In the genomic region with DNA sequence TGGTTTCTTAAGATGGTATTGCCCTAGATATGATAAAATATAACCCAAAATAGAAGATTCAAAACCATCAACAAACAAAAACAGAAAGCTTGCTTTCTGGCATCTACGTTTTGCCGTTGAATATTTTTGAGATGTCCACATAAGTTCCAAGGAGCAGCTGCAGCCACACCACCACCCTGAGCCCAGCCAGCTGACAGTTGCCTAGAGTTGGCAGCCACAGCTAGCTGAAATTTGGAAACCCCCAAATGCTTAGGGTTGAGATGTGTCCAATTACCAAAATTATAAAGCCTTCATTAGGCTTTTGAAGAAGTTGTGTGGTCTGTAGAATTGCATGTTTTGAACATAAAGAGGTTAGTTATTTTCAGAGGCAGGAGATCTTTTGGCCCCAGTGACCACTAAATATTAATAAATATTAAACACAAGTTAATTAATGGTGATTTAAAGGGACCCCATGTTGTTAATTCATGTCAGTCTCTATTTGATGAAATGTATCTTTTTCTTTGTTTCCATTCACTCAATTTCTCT, we compare ENCODE assay signal across 29 cellular contexts.
DNase-seq lines count a peak whose midpoint lies in the region; ATAC-seq, FAIRE-seq and TF ChIP-seq lines count a peak whose summit lies in the region.
"Had no signal": no experiment of that assay in that cellular context is flagged by ENCODE, and none has a peak within 500 bp of the region (broad histone marks: within the 10 kb centered on the region; RNA-seq: fewer than 3 reads in every experiment).

No MANE protein-coding gene starts in this region.

- H4K5ac ChIP-seq in H1 (ENCODE audit: insufficient read length, low read depth, low read length), result no peak overlapping the region

- no peaks in the 10 kb centered on the region for H3K9me3 ChIP-seq in H1 (ENCODE audit: insufficient read depth in 2 of 2, low read depth in 1 of 2, low read length in 1 of 2)
- H3K9me3 ChIP-seq in trophoblast cell (ENCODE audit: insufficient read depth, low read depth, low read length), result no peaks in the 10 kb centered on the region
- H3K9me3 ChIP-seq: colonic mucosa, left lung, MG63 had no signal

- H3K27ac ChIP-seq in H1 (ENCODE audit: low read depth, low read length) (no peak overlapping the region), trophoblast cell (ENCODE audit: low read depth, low read length) (no peak overlapping the region)
- H3K27ac ChIP-seq: SK-N-MC had no signal

- H4K20me1 ChIP-seq in H1 (replicated peaks in 1 of 2; ENCODE audit: control insufficient read depth in 1 of 2, insufficient read depth in 2 of 2, low read length in 2 of 2), result no peaks in the 10 kb centered on the region

- H3K23ac ChIP-seq in H1 (ENCODE audit: insufficient read length), result no peak overlapping the region
- no peak overlapping the region for H3K23ac ChIP-seq in trophoblast cell (ENCODE audit: low read length)

- H2AFZ ChIP-seq in H1 (ENCODE audit: low read length) (no peak overlapping the region), trophoblast cell (ENCODE audit: insufficient read depth, low read length, poor library complexity) (no peak overlapping the region)

- POLR2A ChIA-PET in H1 (lab: Charles Lee; ENCODE audit: partially characterized antibody), result no interaction called here

- H2AK5ac ChIP-seq in H1 (ENCODE audit: low read depth, low read length) (no peak overlapping the region), trophoblast cell (ENCODE audit: low read length) (no peak overlapping the region)

- H3K79me1 ChIP-seq in H1 (ENCODE audit: low read depth, low read length), result no peaks in the 10 kb centered on the region
- H3K79me1 ChIP-seq in trophoblast cell (ENCODE audit: low read length), result no peaks in the 10 kb centered on the region

- H4K91ac ChIP-seq in H1 (replicated peaks; ENCODE audit: insufficient read length, low read length), result no peak overlapping the region
- H4K91ac ChIP-seq in trophoblast cell (ENCODE audit: low read depth, low read length), result no peak overlapping the region

- H3K4me3 ChIP-seq in H1 (ENCODE audit: extremely low read depth in 1 of 4, insufficient read depth in 2 of 4, low read depth in 3 of 4, low read length in 4 of 4) (no peak overlapping the region), trophoblast cell (ENCODE audit: low read depth, low read length) (no peak overlapping the region)
- H3K4me3 ChIP-seq: colonic mucosa, K562, SK-N-MC had no signal

- no peak overlapping the region for H2BK15ac ChIP-seq in H1 (ENCODE audit: low read length)

- H3K9ac ChIP-seq in H1 (replicated peaks in 1 of 4; ENCODE audit: extremely low read depth in 1 of 4, low read depth in 3 of 4, low read length in 3 of 4) (no peak overlapping the region), trophoblast cell (ENCODE audit: low read length) (no peak overlapping the region)

- no peak for TF ChIP-seq CTCF in H1 (IDR thresholded peaks at IDR 0.05; ENCODE audit: control extremely low read depth in 1 of 3, insufficient read depth in 1 of 3, low read depth in 1 of 3, low read length in 3 of 3)

- no peak for TF ChIP-seq POLR2A in H1 (IDR thresholded peaks at IDR 0.05; ENCODE audit: control extremely low read depth in 1 of 2, low read depth in 2 of 2, low read length in 2 of 2)

- H3K14ac ChIP-seq in H1 (ENCODE audit: insufficient read length) (no peak overlapping the region), trophoblast cell (ENCODE audit: low read length) (no peak overlapping the region)

- ATAC-seq in left ventricle myocardium superior, result peak; percentile 14
- ATAC-seq in Right ventricle myocardium inferior, result no peak
- ATAC-seq in HG03520 (IDR thresholded peaks at IDR 0.05; ENCODE audit: unreplicated experiment), result no peak
- ATAC-seq: K562; naive thymus-derived CD8-positive, alpha-beta T cell had no signal

- H3K18ac ChIP-seq in H1 (ENCODE audit: extremely low read depth, low read length), result no peak overlapping the region
- no peak overlapping the region for H3K18ac ChIP-seq in trophoblast cell (ENCODE audit: low read length)

- intact Hi-C loops in left ventricle myocardium superior (cut with micrococcal nuclease), result loop anchor here (5.0 kb wide), 1 partner anchor 95 kb away; no protein-coding TSS in a partner anchor
- intact Hi-C loops in Right ventricle myocardium inferior (cut with DNase I), result loop anchor here (2.0 to 5.0 kb wide), 4 partner anchors 50 to 195 kb away; no protein-coding TSS in a partner anchor

- H2BK12ac ChIP-seq in H1 (ENCODE audit: low read depth, low read length) (no peak overlapping the region), trophoblast cell (ENCODE audit: low read length) (peak overlapping the region; percentile 31)

- H2BK120ac ChIP-seq in H1 (replicated peaks; ENCODE audit: low read depth, low read length) (peak overlapping the region; percentile 68), trophoblast cell (ENCODE audit: insufficient read depth, low read length, poor library complexity) (no peak overlapping the region)

- H2BK20ac ChIP-seq in H1 (ENCODE audit: low read length), result no peak overlapping the region

- H3K79me2 ChIP-seq in H1 (ENCODE audit: control insufficient read depth in 1 of 2, insufficient read depth in 2 of 2, low read length in 2 of 2) (no peaks in the 10 kb centered on the region), trophoblast cell (ENCODE audit: control insufficient read depth, insufficient read depth, low read length, poor library complexity) (no peaks in the 10 kb centered on the region)

- CTCF ChIA-PET in H1 (lab: Charles Lee; ENCODE audit: partially characterized antibody), result interaction anchor here (0.6 to 2.3 kb wide), 2 partner anchors 218 to 268 kb away, joined by 3 to 7 read pairs; no protein-coding TSS in a partner anchor

- H3K36me3 ChIP-seq in H1 (ENCODE audit: control insufficient read depth in 2 of 4, insufficient read depth in 4 of 4, low read length in 3 of 4), result no peaks in the 10 kb centered on the region
- no peaks in the 10 kb centered on the region for H3K36me3 ChIP-seq in trophoblast cell (ENCODE audit: control insufficient read depth in 1 of 2, insufficient read depth in 2 of 2, low read length in 2 of 2)
- H3K36me3 ChIP-seq: colonic mucosa, left lung, MG63 had no signal

- peak overlapping the region in 1 of 2 experiments; percentile 95; a peak in 1 of 4 replicates for H3K4me2 ChIP-seq in H1 (ENCODE audit: insufficient read depth in 1 of 2, low read depth in 2 of 2, low read length in 2 of 2)
- H3K4me2 ChIP-seq in trophoblast cell (ENCODE audit: low read length), result no peak overlapping the region

- TF ChIP-seq EP300 in H1 (IDR thresholded peaks at IDR 0.05; ENCODE audit: borderline replicate concordance in 1 of 2, low read depth in 2 of 2, low read length in 2 of 2), result no peak

- H3K4ac ChIP-seq in H1 (replicated peaks; ENCODE audit: insufficient read length, low read depth, low read length), result no peak overlapping the region
- H3K4ac ChIP-seq in trophoblast cell (ENCODE audit: low read depth, low read length), result no peak overlapping the region

- H3K27me3 ChIP-seq in H1 (replicated peaks in 1 of 4; ENCODE audit: control insufficient read depth in 3 of 4, extremely low read depth in 1 of 4, insufficient read depth in 3 of 4, low read length in 3 of 4), result no peaks in the 10 kb centered on the region
- no peaks in the 10 kb centered on the region for H3K27me3 ChIP-seq in trophoblast cell (ENCODE audit: insufficient read depth, low read length)
- H3K27me3 ChIP-seq: colonic mucosa, left lung, MG63 had no signal

- no peak for DNase-seq in left ventricle myocardium superior
- no peak for DNase-seq in Right ventricle myocardium inferior (ENCODE audit: missing footprints)
- no peak for DNase-seq in H1 (ENCODE audit: low read depth in 1 of 2, low spot score in 2 of 2)
- DNase-seq in trophoblast cell, result no peak
- no peak for DNase-seq in C1 segment of cervical spinal cord (lab: John Stamatoyannopoulos, UW)
- DNase-seq in activated CD4-positive, alpha-beta T cell treated with anti-CD3 and anti-CD28 coated beads, Interleukin-2, amount 50 U/mL, for 1 hour, result no peak
- DNase-seq in foreskin melanocyte, result no peak
- DNase-seq: ACHN; activated CD8-positive, alpha-beta memory T cell treated with anti-CD3 and anti-CD28 coated beads for 24 hours; activated gamma-delta T cell; activated T-cell treated with anti-CD3 and anti-CD28 coated beads, Interleukin-2, amount 50 U/mL, for 1 hour; colonic mucosa; DMS153; effector memory CD4-positive, alpha-beta T cell; erythroblast; foreskin fibroblast; H9; hippocampal formation; MG63; naive thymus-derived CD8-positive, alpha-beta T cell; NCI-H1436; NCI-H345; NCI-H748 treated with DMSO at 0.1 percent for 48 hours; small intestine had no signal

- no peak for FAIRE-seq in H1 (lab: Jason Lieb, UNC)
- FAIRE-seq: HTR-8/SVneo, K562, small intestine had no signal

- H4K12ac ChIP-seq in trophoblast cell (ENCODE audit: low read depth, low read length), result no peak overlapping the region

- H4K8ac ChIP-seq in H1 (ENCODE audit: extremely low read depth, insufficient read depth, low read length) (no peak overlapping the region), trophoblast cell (ENCODE audit: low read depth, low read length) (no peak overlapping the region)

- peaks cover 3% of the 10 kb centered on the region for H3K23me2 ChIP-seq in H1 (ENCODE audit: low read depth, low read length)

- 100% methylated on average over 2 of the region's 2 CpGs; no CpG with 5 or more reads in 1 of the 2 experiments for WGBS in H1 (ENCODE audit: extremely low coverage in 1 of 2, insufficient coverage in 1 of 2, insufficient read length in 1 of 2, insufficient replicate concordance in 2 of 2, low coverage in 1 of 2, low lambda C conversion rate in 2 of 2, missing lambda C conversion rate in 1 of 2), 2 experiments
- WGBS in trophoblast cell (ENCODE audit: extremely low coverage, insufficient coverage, insufficient read length), result no CpG with 5 or more reads among the region's 2 CpGs

- H3K56ac ChIP-seq in H1 (replicated peaks; ENCODE audit: insufficient read length, low read depth, low read length), result no peak overlapping the region

- H3K4me1 ChIP-seq in H1 (replicated peaks in 1 of 4; ENCODE audit: control insufficient read depth in 3 of 4, insufficient read depth in 4 of 4, low read length in 3 of 4) (peaks cover 2 to 12% (median 3%) of the 10 kb centered on the region in 4 experiments; a peak in 6 of 7 replicates), trophoblast cell (ENCODE audit: control insufficient read depth in 1 of 2, insufficient read depth in 2 of 2, low read length in 2 of 2) (no peaks in the 10 kb centered on the region)
- H3K4me1 ChIP-seq: colonic mucosa, left lung had no signal

- no peak overlapping the region for H2BK5ac ChIP-seq in H1 (ENCODE audit: low read depth, low read length)
- no peak overlapping the region for H2BK5ac ChIP-seq in trophoblast cell (ENCODE audit: low read depth, low read length, poor library complexity)

- no peak for TF ChIP-seq RAD21 in H1 (IDR thresholded peaks at IDR 0.05 in 1 of 2, conservative IDR thresholded peaks at IDR 0.05 in 1 of 2; ENCODE audit: low read depth in 2 of 2, low read length in 2 of 2)

TF ChIP-seq in H1, 55 proteins besides CTCF, POLR2A, EP300 and RAD21 (continues in another document):
- TF ChIP-seq CREB1 (IDR thresholded peaks at IDR 0.05) (no peak), PHF8 (conservative IDR thresholded peaks at IDR 0.05; ENCODE audit: low read depth, low read length) (no peak), TAF7 (optimal IDR thresholded peaks at IDR 0.05; ENCODE audit: borderline replicate concordance, low read depth, low read length) (no peak), MAFK (IDR thresholded peaks at IDR 0.05; ENCODE audit: low read depth, low read length) (no peak), RXRA (IDR thresholded peaks at IDR 0.05; ENCODE audit: insufficient read depth, low read depth, low read length) (no peak)
